1 cellular context compared by ENCODE assay signal in the genomic region with DNA sequence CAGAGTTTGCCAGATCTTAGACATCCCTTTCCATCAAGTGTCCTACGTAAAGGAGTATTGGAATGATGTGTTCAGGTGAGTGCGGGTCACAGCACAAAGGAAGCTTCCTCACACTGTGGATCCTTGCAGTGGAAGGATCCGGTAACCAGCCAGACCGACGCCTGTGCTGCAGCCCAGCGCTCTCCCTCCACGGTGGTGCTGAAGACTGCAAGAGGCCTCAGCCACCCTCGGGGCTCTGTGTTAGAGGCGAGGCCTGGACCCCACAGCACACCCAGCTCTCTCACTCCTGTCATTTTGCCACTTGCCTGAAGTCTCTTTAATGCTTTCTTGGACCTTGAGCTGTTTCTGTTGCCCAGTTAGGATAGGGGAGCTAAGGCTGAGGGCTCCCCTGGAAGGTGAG.
A peak's percentile ranks its signal among the peaks of the same experiment; 100 is the strongest.
TF ChIP-seq lines count a peak whose summit lies in the region.

No MANE protein-coding gene starts in this region.

TF ChIP-seq in HepG2, 621 proteins besides CTCF, POLR2A, EP300 and RAD21:
- no peak for TF ChIP-seq DNMT3B (CRISPR knock-in tag; conservative IDR thresholded peaks at IDR 0.05)
- TF ChIP-seq, protein P1, sequence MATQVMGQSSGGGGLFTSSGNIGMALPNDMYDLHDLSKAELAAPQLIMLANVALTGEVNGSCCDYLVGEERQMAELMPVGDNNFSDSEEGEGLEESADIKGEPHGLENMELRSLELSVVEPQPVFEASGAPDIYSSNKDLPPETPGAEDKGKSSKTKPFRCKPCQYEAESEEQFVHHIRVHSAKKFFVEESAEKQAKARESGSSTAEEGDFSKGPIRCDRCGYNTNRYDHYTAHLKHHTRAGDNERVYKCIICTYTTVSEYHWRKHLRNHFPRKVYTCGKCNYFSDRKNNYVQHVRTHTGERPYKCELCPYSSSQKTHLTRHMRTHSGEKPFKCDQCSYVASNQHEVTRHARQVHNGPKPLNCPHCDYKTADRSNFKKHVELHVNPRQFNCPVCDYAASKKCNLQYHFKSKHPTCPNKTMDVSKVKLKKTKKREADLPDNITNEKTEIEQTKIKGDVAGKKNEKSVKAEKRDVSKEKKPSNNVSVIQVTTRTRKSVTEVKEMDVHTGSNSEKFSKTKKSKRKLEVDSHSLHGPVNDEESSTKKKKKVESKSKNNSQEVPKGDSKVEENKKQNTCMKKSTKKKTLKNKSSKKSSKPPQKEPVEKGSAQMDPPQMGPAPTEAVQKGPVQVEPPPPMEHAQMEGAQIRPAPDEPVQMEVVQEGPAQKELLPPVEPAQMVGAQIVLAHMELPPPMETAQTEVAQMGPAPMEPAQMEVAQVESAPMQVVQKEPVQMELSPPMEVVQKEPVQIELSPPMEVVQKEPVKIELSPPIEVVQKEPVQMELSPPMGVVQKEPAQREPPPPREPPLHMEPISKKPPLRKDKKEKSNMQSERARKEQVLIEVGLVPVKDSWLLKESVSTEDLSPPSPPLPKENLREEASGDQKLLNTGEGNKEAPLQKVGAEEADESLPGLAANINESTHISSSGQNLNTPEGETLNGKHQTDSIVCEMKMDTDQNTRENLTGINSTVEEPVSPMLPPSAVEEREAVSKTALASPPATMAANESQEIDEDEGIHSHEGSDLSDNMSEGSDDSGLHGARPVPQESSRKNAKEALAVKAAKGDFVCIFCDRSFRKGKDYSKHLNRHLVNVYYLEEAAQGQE (IDR thresholded peaks at IDR 0.05; ENCODE audit: borderline replicate concordance in 1 of 2, low read depth in 1 of 2, low read length in 2 of 2): peak; percentile 14 to 68; a peak in 3 of 4 replicates
